ENCODE assay signal across 18 cellular contexts in the genomic region with DNA sequence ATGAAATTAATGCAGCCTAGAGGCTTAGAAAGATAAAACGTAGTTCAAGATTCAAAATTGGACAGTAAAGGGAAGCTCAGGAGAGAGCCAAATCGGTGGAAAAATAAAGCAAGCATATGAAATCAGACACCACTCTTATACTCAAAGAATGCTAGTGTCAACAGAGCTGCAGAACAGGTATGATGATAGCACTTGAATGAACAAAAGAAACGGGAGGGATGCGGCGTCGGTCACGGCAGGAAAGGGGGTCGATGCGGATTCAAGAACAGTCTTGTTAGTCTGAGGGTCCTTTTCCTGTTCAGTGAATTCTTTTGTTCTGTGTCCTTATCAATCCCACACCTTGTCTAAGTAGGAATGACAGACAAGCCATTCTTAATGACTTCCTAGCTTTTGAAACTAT.
A peak's percentile ranks its signal among the peaks of the same experiment; 100 is the strongest.
DNase-seq lines count a peak whose midpoint lies in the region; ATAC-seq and TF ChIP-seq lines count a peak whose summit lies in the region.
"Had no signal": no experiment of that assay in that cellular context is flagged by ENCODE, and none has a peak within 500 bp of the region (broad histone marks: within the 10 kb centered on the region; RNA-seq: fewer than 3 reads in every experiment).

No MANE protein-coding gene starts in this region.

- no peak overlapping the region for H3K4me3 Mint-ChIP-seq in naive thymus-derived CD4-positive, alpha-beta T cell
- H3K4me3 Mint-ChIP-seq: activated naive CD8-positive, alpha-beta T cell treated with anti-CD3 and anti-CD28 coated beads for 36 hours; CD4-positive, alpha-beta T cell; IgD-negative memory B cell; memory B cell; stimulated activated naive CD8-positive, alpha-beta T cell treated with anti-CD3 and anti-CD28 coated beads, Interleukin-15, Interleukin-2, amounts not matched to agents 100 ng/mL and 50 ng/mL, for 24 hours had no signal

- TF ChIP-seq POLR2A in heart left ventricle (IDR thresholded peaks at IDR 0.05) (no peak), thyroid gland (IDR thresholded peaks at IDR 0.05) (no peak)

- no peak overlapping the region for H3K27ac Mint-ChIP-seq in naive thymus-derived CD4-positive, alpha-beta T cell
- H3K27ac Mint-ChIP-seq: activated naive CD8-positive, alpha-beta T cell treated with anti-CD3 and anti-CD28 coated beads for 36 hours; CD4-positive, alpha-beta T cell; memory B cell; stimulated activated naive CD8-positive, alpha-beta T cell treated with anti-CD3 and anti-CD28 coated beads, Interleukin-15, Interleukin-2, amounts not matched to agents 100 ng/mL and 50 ng/mL, for 24 hours had no signal

- CTCF ChIA-PET in naive thymus-derived CD4-positive, alpha-beta T cell (lab: Charles Lee), result no interaction called here

- H3K36me3 ChIP-seq in heart left ventricle (no peaks in the 10 kb centered on the region), thyroid gland (no peaks in the 10 kb centered on the region)
- H3K36me3 ChIP-seq in naive thymus-derived CD4-positive, alpha-beta T cell (ENCODE audit: control insufficient read depth in 2 of 3, insufficient read depth in 3 of 3, low read length in 3 of 3), result peaks cover 0 to 6% (median 0%) of the 10 kb centered on the region in 3 experiments

- TF ChIP-seq CTCF in heart left ventricle (IDR thresholded peaks at IDR 0.05), result no peak
- no peak for TF ChIP-seq CTCF in epithelial cell of esophagus (IDR thresholded peaks at IDR 0.05; ENCODE audit: insufficient read depth, low read depth, low read length, missing control alignments)
- no peak for TF ChIP-seq CTCF in thyroid gland (IDR thresholded peaks at IDR 0.05)

- H3K9me3 Mint-ChIP-seq in naive thymus-derived CD4-positive, alpha-beta T cell, result no peaks in the 10 kb centered on the region
- H3K9me3 Mint-ChIP-seq: activated naive CD8-positive, alpha-beta T cell treated with anti-CD3 and anti-CD28 coated beads for 36 hours; CD4-positive, alpha-beta T cell; IgD-negative memory B cell; memory B cell; stimulated activated naive CD8-positive, alpha-beta T cell treated with anti-CD3 and anti-CD28 coated beads, Interleukin-15, Interleukin-2, amounts not matched to agents 100 ng/mL and 50 ng/mL, for 24 hours had no signal

- peaks cover 0 to 16% (median 4%) of the 10 kb centered on the region in 12 donors for H3K4me1 ChIP-seq in heart left ventricle
- peaks cover 9 to 35% of the 10 kb centered on the region in 2 donors for H3K4me1 ChIP-seq in thyroid gland
- H3K4me1 ChIP-seq in naive thymus-derived CD4-positive, alpha-beta T cell (ENCODE audit: control insufficient read depth in 2 of 2, insufficient read depth in 2 of 2, low read length in 2 of 2), result no peaks in the 10 kb centered on the region
- H3K4me1 ChIP-seq: A549 had no signal

- no peaks in the 10 kb centered on the region for H3K9me3 ChIP-seq in heart left ventricle
- H3K9me3 ChIP-seq in thyroid gland, result no peaks in the 10 kb centered on the region
- H3K9me3 ChIP-seq in naive thymus-derived CD4-positive, alpha-beta T cell (ENCODE audit: control insufficient read depth in 2 of 3, low read length in 3 of 3), result no peaks in the 10 kb centered on the region
- H3K9me3 ChIP-seq: A549 had no signal

- peaks cover 0 to 4% (median 0%) of the 10 kb centered on the region in 7 donors for H3K4me1 Mint-ChIP-seq in naive thymus-derived CD4-positive, alpha-beta T cell
- H3K4me1 Mint-ChIP-seq: activated naive CD8-positive, alpha-beta T cell treated with anti-CD3 and anti-CD28 coated beads for 36 hours; IgD-negative memory B cell had no signal

- H3K27ac ChIP-seq in heart left ventricle (peak overlapping the region in 8 of 12 donors; percentile 54 to 75 (median 63)), thyroid gland (peak overlapping the region in 2 of 3 donors; percentile 43 to 69)
- no peak overlapping the region for H3K27ac ChIP-seq in naive thymus-derived CD4-positive, alpha-beta T cell (ENCODE audit: low read depth, low read length)
- H3K27ac ChIP-seq: A549 had no signal

- H3K36me3 Mint-ChIP-seq in naive thymus-derived CD4-positive, alpha-beta T cell, result peaks cover 3 to 40% (median 34%) of the 10 kb centered on the region in 5 donors

- H3K27me3 Mint-ChIP-seq in naive thymus-derived CD4-positive, alpha-beta T cell, result no peaks in the 10 kb centered on the region
- H3K27me3 Mint-ChIP-seq: activated naive CD8-positive, alpha-beta T cell treated with anti-CD3 and anti-CD28 coated beads for 36 hours; CD4-positive, alpha-beta T cell; IgD-negative memory B cell; memory B cell; stimulated activated naive CD8-positive, alpha-beta T cell treated with anti-CD3 and anti-CD28 coated beads, Interleukin-15, Interleukin-2, amounts not matched to agents 100 ng/mL and 50 ng/mL, for 24 hours had no signal

- WGBS in heart left ventricle, 4 donors, result 59 to 73% (median 64%) methylated on average over 9 of the region's 9 CpGs
- WGBS in thyroid gland, 2 donors, result 24 to 49% methylated on average over 9 of the region's 9 CpGs

- H3K27me3 ChIP-seq in heart left ventricle, result no peaks in the 10 kb centered on the region
- no peaks in the 10 kb centered on the region for H3K27me3 ChIP-seq in thyroid gland
- H3K27me3 ChIP-seq in naive thymus-derived CD4-positive, alpha-beta T cell (ENCODE audit: control insufficient read depth in 2 of 2, insufficient read depth in 2 of 2, low read length in 2 of 2), result no peaks in the 10 kb centered on the region

- no peak for ATAC-seq in heart left ventricle
- ATAC-seq in left ventricle myocardium superior, result no peak
- no peak for ATAC-seq in naive thymus-derived CD4-positive, alpha-beta T cell

- POLR2A ChIA-PET in naive thymus-derived CD4-positive, alpha-beta T cell (lab: Charles Lee), result no interaction called here

- intact Hi-C loops in heart left ventricle (cut with DNase I) (loop anchor here in 1 of 10 donors (5.0 kb wide), 1 partner anchor 37 kb away; no protein-coding TSS in a partner anchor), left ventricle myocardium superior (cut with micrococcal nuclease) (no loop called here), thyroid gland (cut with DNase I) (no loop called here)
- intact Hi-C loops in naive thymus-derived CD4-positive, alpha-beta T cell (cut with micrococcal nuclease), result no loop called here

- DNase-seq in heart left ventricle (no peak), left ventricle myocardium superior (no peak), NCI-H510A (lab: John Stamatoyannopoulos, UW) (peak; percentile 36), epithelial cell of esophagus (ENCODE audit: low read depth) (peak; percentile 60), thyroid gland (peak in 1 of 2 donors; percentile 35), islet precursor cell (no peak), SW 1271 (lab: John Stamatoyannopoulos, UW) (no peak)
- DNase-seq in naive thymus-derived CD4-positive, alpha-beta T cell, result no peak
- DNase-seq: activated CD4-positive, CD25-positive, alpha-beta regulatory T cell; activated naive CD8-positive, alpha-beta T cell treated with anti-CD3 and anti-CD28 coated beads for 36 hours; CD4-positive, alpha-beta T cell; central memory CD4-positive, alpha-beta T cell; erythroblast; NCI-H2171 treated with DMSO at 0.1 percent for 48 hours had no signal

- H3K4me3 ChIP-seq in heart left ventricle (no peak overlapping the region), epithelial cell of esophagus (ENCODE audit: low read length) (no peak overlapping the region), thyroid gland (replicated peaks in 1 of 3) (no peak overlapping the region)
- no peak overlapping the region for H3K4me3 ChIP-seq in naive thymus-derived CD4-positive, alpha-beta T cell (ENCODE audit: low read length)
- H3K4me3 ChIP-seq: A549 had no signal

Comparison
In these comparisons a context has a peak if more than half of its experiments do, and no peak if none do; other contexts are left out.
1. DNase-seq: peak in NCI-H510A (single experiment) and epithelial cell of esophagus (single experiment); none in heart left ventricle (0 of 5), left ventricle myocardium superior (single experiment), islet precursor cell (single experiment), SW 1271 (0 of 2) and naive thymus-derived CD4-positive, alpha-beta T cell (0 of 9).